7 cellular contexts compared by ENCODE assay signal in genomic region chr1:143936461-143937115, GRCh38. TPM values are rescaled to one million over a fixed set of nuclear protein-coding genes. Genes with fewer than 3 reads are reported as not detected.
DNase-seq lines count a peak whose midpoint lies in the region; ATAC-seq and TF ChIP-seq lines count a peak whose summit lies in the region.
"Not testable (repeated sequence)": the region's sequence is repeated elsewhere in the genome, so short reads cannot be mapped to it uniquely, and the experiment has no call there.

No MANE protein-coding gene starts in this region.

- TF ChIP-seq CTCF in GM12872 (IDR thresholded peaks at IDR 0.05; ENCODE audit: insufficient read depth, low read depth, low read length) (0 out of 3 replicates have a peak, but pooled peaks have one; percentile 9), gastrocnemius medialis (IDR thresholded peaks at IDR 0.05 in 4 of 5, conservative IDR thresholded peaks at IDR 0.05 in 1 of 5) (peak in 2 of 5 experiments; percentile 22 to 36)

- not testable (repeated sequence) for H3K36me3 ChIP-seq in gastrocnemius medialis

- in situ Hi-C loops in gastrocnemius medialis (cut with MboI; ENCODE audit: low sequenced_read_pairs in 4 of 4): not testable (repeated sequence)

- intact Hi-C loops in left colon (cut with DNase I, micrococcal nuclease); gastrocnemius medialis (cut with DNase I; ENCODE audit: low total_unique reads): not testable (repeated sequence)

- peak; percentile 34 for ATAC-seq in left colon
- not testable (repeated sequence) for ATAC-seq in gastrocnemius medialis

- H3K4me1 ChIP-seq in gastrocnemius medialis: not testable (repeated sequence)

- not testable (repeated sequence) for TF ChIP-seq POLR2A in gastrocnemius medialis (IDR thresholded peaks at IDR 0.05)

- DNase-seq in NCI-H1092 (lab: John Stamatoyannopoulos, UW) (peak; percentile 0), SKM-1 treated with dmso at 0.1 percent for 144 hours (lab: John Stamatoyannopoulos, UW; ENCODE audit: unreplicated experiment) (peak; percentile 0), activated T-cell treated with anti-CD3 and anti-CD28 coated beads for 4 hours (peak; percentile 31), dermis microvascular lymphatic vessel endothelial cell (ENCODE audit: low read depth in 2 of 2) (peak; percentile 15 to 21), left colon (peak in 1 of 2 donors; percentile 11), gastrocnemius medialis (peak; percentile 1 to 14)

- H3K27me3 ChIP-seq in gastrocnemius medialis: not testable (repeated sequence)

- not testable (repeated sequence) for H3K9me3 ChIP-seq in gastrocnemius medialis

- not testable (repeated sequence) for H3K4me3 ChIP-seq in gastrocnemius medialis

- H3K27ac ChIP-seq in gastrocnemius medialis: not testable (repeated sequence)

RNA-seq across cellular contexts. Expression of gene FAM72C, which starts 35.2 kb away (rescaled TPM):
- total RNA-seq in dermis microvascular lymphatic vessel endothelial cell (0.38 and 0.39 TPM in 2 replicates), left colon (under 1 TPM in 1 of 2 donors, not detected in 1; 0.17 TPM), gastrocnemius medialis (under 1 TPM in 1 of 4 donors, not detected in 3; 0.61 TPM)
